In the genomic region with DNA sequence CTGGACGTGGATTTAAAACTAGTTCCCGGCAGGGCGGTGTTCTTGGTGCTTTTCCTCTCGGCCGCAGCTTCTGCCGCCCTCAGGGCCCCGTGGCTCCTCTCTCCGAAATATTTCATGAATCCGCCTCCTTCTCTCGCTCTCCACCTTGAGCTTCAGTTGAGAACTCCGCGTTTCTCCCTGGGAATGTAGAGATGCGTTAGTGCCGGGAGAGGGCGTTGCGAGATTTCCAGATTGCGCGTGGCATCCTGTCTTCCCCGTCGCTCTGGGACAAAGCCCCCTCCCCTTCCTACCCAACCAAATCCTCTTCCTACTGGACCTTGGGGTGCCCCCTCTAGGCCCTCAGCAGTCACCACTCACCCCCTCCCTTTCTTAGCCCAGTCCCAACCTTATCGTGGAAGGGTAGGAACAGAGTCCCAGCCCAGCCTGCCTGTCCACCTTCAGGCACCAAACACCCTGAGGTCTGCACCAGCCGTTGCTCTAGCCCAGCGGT, we compare ENCODE assay signal across 1 cellular context.
TF ChIP-seq lines count a peak whose summit lies in the region.

No MANE protein-coding gene starts in this region.

TF ChIP-seq in GM12878, 131 proteins besides CTCF, POLR2A, EP300 and RAD21 (continued from another document and continues in another):
- TF ChIP-seq, protein P1, sequence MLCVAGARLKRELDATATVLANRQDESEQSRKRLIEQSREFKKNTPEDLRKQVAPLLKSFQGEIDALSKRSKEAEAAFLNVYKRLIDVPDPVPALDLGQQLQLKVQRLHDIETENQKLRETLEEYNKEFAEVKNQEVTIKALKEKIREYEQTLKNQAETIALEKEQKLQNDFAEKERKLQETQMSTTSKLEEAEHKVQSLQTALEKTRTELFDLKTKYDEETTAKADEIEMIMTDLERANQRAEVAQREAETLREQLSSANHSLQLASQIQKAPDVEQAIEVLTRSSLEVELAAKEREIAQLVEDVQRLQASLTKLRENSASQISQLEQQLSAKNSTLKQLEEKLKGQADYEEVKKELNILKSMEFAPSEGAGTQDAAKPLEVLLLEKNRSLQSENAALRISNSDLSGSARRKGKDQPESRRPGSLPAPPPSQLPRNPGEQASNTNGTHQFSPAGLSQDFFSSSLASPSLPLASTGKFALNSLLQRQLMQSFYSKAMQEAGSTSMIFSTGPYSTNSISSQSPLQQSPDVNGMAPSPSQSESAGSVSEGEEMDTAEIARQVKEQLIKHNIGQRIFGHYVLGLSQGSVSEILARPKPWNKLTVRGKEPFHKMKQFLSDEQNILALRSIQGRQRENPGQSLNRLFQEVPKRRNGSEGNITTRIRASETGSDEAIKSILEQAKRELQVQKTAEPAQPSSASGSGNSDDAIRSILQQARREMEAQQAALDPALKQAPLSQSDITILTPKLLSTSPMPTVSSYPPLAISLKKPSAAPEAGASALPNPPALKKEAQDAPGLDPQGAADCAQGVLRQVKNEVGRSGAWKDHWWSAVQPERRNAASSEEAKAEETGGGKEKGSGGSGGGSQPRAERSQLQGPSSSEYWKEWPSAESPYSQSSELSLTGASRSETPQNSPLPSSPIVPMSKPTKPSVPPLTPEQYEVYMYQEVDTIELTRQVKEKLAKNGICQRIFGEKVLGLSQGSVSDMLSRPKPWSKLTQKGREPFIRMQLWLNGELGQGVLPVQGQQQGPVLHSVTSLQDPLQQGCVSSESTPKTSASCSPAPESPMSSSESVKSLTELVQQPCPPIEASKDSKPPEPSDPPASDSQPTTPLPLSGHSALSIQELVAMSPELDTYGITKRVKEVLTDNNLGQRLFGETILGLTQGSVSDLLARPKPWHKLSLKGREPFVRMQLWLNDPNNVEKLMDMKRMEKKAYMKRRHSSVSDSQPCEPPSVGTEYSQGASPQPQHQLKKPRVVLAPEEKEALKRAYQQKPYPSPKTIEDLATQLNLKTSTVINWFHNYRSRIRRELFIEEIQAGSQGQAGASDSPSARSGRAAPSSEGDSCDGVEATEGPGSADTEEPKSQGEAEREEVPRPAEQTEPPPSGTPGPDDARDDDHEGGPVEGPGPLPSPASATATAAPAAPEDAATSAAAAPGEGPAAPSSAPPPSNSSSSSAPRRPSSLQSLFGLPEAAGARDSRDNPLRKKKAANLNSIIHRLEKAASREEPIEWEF (IDR thresholded peaks at IDR 0.05; ENCODE audit: insufficient replicate concordance, low read depth, low read length), result no peak
- TF ChIP-seq ZNF207 (IDR thresholded peaks at IDR 0.05; ENCODE audit: borderline replicate concordance) (no peak), HDAC2 (IDR thresholded peaks at IDR 0.05) (no peak), SPI1 (IDR thresholded peaks at IDR 0.05; ENCODE audit: borderline replicate concordance, insufficient read depth, low read depth, low read length) (no peak), STAT3 (IDR thresholded peaks at IDR 0.05; ENCODE audit: low read depth, low read length) (no peak), TARDBP (IDR thresholded peaks at IDR 0.05; ENCODE audit: borderline replicate concordance) (no peak), FOS (IDR thresholded peaks at IDR 0.05; ENCODE audit: borderline replicate concordance, extremely low read depth, insufficient read length) (no peak), FOXM1 (IDR thresholded peaks at IDR 0.05; ENCODE audit: low read depth, low read length) (no peak), DPF2 (IDR thresholded peaks at IDR 0.05) (no peak), STAT1 (conservative IDR thresholded peaks at IDR 0.05) (no peak), NBN (IDR thresholded peaks at IDR 0.05) (no peak), ZZZ3 (IDR thresholded peaks at IDR 0.05; ENCODE audit: control insufficient read depth, insufficient read length, low read depth) (no peak), RCOR1 (conservative IDR thresholded peaks at IDR 0.05; ENCODE audit: low read depth, low read length) (no peak), MYC (IDR thresholded peaks at IDR 0.05; ENCODE audit: insufficient read depth, insufficient read length, insufficient replicate concordance, low read length, severe bottlenecking) (no peak), EED (IDR thresholded peaks at IDR 0.05; ENCODE audit: low read depth) (0 out of 2 replicates have a peak, but pooled peaks have one; percentile 33), WRNIP1 (IDR thresholded peaks at IDR 0.05; ENCODE audit: borderline replicate concordance, low read depth, low read length) (no peak), YBX1 (IDR thresholded peaks at IDR 0.05) (no peak), TBL1XR1 (IDR thresholded peaks at IDR 0.05; ENCODE audit: low read depth, low read length) (no peak), SMAD1 (IDR thresholded peaks at IDR 0.05; ENCODE audit: low read depth, partially characterized antibody) (no peak), FOXK2 (IDR thresholded peaks at IDR 0.05) (no peak), ETV6 (conservative IDR thresholded peaks at IDR 0.05 in 1 of 2, IDR thresholded peaks at IDR 0.05 in 1 of 2; ENCODE audit: borderline replicate concordance in 1 of 2, low read depth in 1 of 2) (no peak), MEF2B (IDR thresholded peaks at IDR 0.05; ENCODE audit: partially characterized antibody, poor library complexity, severe bottlenecking) (no peak), TCF12 (IDR thresholded peaks at IDR 0.05; ENCODE audit: low read depth, low read length) (no peak), CEBPB (IDR thresholded peaks at IDR 0.05; ENCODE audit: borderline replicate concordance in 1 of 2, low read depth in 2 of 2, low read length in 2 of 2) (no peak)
- TF ChIP-seq, protein P2, sequence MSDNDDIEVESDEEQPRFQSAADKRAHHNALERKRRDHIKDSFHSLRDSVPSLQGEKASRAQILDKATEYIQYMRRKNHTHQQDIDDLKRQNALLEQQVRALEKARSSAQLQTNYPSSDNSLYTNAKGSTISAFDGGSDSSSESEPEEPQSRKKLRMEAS (IDR thresholded peaks at IDR 0.05; ENCODE audit: low read depth, low read length), result no peak
- TF ChIP-seq, protein P3, sequence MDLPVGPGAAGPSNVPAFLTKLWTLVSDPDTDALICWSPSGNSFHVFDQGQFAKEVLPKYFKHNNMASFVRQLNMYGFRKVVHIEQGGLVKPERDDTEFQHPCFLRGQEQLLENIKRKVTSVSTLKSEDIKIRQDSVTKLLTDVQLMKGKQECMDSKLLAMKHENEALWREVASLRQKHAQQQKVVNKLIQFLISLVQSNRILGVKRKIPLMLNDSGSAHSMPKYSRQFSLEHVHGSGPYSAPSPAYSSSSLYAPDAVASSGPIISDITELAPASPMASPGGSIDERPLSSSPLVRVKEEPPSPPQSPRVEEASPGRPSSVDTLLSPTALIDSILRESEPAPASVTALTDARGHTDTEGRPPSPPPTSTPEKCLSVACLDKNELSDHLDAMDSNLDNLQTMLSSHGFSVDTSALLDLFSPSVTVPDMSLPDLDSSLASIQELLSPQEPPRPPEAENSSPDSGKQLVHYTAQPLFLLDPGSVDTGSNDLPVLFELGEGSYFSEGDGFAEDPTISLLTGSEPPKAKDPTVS (IDR thresholded peaks at IDR 0.05; ENCODE audit: low read depth, low read length), result no peak
- TF ChIP-seq, protein P4, sequence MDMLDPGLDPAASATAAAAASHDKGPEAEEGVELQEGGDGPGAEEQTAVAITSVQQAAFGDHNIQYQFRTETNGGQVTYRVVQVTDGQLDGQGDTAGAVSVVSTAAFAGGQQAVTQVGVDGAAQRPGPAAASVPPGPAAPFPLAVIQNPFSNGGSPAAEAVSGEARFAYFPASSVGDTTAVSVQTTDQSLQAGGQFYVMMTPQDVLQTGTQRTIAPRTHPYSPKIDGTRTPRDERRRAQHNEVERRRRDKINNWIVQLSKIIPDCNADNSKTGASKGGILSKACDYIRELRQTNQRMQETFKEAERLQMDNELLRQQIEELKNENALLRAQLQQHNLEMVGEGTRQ (IDR thresholded peaks at IDR 0.05; ENCODE audit: borderline replicate concordance, low read depth, low read length), result no peak
- TF ChIP-seq, protein P5, sequence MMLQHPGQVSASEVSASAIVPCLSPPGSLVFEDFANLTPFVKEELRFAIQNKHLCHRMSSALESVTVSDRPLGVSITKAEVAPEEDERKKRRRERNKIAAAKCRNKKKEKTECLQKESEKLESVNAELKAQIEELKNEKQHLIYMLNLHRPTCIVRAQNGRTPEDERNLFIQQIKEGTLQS (IDR thresholded peaks at IDR 0.05; ENCODE audit: borderline replicate concordance, extremely low read depth, low read depth, low read length), result no peak
- TF ChIP-seq, protein P6, sequence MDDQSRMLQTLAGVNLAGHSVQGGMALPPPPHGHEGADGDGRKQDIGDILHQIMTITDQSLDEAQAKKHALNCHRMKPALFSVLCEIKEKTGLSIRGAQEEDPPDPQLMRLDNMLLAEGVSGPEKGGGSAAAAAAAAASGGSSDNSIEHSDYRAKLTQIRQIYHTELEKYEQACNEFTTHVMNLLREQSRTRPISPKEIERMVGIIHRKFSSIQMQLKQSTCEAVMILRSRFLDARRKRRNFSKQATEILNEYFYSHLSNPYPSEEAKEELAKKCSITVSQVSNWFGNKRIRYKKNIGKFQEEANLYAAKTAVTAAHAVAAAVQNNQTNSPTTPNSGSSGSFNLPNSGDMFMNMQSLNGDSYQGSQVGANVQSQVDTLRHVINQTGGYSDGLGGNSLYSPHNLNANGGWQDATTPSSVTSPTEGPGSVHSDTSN (IDR thresholded peaks at IDR 0.05; ENCODE audit: insufficient replicate concordance, low read depth, low read length), result no peak
- TF ChIP-seq, protein P7, sequence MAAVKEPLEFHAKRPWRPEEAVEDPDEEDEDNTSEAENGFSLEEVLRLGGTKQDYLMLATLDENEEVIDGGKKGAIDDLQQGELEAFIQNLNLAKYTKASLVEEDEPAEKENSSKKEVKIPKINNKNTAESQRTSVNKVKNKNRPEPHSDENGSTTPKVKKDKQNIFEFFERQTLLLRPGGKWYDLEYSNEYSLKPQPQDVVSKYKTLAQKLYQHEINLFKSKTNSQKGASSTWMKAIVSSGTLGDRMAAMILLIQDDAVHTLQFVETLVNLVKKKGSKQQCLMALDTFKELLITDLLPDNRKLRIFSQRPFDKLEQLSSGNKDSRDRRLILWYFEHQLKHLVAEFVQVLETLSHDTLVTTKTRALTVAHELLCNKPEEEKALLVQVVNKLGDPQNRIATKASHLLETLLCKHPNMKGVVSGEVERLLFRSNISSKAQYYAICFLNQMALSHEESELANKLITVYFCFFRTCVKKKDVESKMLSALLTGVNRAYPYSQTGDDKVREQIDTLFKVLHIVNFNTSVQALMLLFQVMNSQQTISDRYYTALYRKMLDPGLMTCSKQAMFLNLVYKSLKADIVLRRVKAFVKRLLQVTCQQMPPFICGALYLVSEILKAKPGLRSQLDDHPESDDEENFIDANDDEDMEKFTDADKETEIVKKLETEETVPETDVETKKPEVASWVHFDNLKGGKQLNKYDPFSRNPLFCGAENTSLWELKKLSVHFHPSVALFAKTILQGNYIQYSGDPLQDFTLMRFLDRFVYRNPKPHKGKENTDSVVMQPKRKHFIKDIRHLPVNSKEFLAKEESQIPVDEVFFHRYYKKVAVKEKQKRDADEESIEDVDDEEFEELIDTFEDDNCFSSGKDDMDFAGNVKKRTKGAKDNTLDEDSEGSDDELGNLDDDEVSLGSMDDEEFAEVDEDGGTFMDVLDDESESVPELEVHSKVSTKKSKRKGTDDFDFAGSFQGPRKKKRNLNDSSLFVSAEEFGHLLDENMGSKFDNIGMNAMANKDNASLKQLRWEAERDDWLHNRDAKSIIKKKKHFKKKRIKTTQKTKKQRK (IDR thresholded peaks at IDR 0.05; ENCODE audit: low read depth, low read length), result no peak
- TF ChIP-seq, protein P8, sequence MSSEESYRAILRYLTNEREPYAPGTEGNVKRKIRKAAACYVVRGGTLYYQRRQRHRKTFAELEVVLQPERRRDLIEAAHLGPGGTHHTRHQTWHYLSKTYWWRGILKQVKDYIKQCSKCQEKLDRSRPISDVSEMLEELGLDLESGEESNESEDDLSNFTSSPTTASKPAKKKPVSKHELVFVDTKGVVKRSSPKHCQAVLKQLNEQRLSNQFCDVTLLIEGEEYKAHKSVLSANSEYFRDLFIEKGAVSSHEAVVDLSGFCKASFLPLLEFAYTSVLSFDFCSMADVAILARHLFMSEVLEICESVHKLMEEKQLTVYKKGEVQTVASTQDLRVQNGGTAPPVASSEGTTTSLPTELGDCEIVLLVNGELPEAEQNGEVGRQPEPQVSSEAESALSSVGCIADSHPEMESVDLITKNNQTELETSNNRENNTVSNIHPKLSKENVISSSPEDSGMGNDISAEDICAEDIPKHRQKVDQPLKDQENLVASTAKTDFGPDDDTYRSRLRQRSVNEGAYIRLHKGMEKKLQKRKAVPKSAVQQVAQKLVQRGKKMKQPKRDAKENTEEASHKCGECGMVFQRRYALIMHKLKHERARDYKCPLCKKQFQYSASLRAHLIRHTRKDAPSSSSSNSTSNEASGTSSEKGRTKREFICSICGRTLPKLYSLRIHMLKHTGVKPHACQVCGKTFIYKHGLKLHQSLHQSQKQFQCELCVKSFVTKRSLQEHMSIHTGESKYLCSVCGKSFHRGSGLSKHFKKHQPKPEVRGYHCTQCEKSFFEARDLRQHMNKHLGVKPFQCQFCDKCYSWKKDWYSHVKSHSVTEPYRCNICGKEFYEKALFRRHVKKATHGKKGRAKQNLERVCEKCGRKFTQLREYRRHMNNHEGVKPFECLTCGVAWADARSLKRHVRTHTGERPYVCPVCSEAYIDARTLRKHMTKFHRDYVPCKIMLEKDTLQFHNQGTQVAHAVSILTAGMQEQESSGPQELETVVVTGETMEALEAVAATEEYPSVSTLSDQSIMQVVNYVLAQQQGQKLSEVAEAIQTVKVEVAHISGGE (CRISPR knock-in tag; IDR thresholded peaks at IDR 0.05), result no peak
- TF ChIP-seq, protein P9, sequence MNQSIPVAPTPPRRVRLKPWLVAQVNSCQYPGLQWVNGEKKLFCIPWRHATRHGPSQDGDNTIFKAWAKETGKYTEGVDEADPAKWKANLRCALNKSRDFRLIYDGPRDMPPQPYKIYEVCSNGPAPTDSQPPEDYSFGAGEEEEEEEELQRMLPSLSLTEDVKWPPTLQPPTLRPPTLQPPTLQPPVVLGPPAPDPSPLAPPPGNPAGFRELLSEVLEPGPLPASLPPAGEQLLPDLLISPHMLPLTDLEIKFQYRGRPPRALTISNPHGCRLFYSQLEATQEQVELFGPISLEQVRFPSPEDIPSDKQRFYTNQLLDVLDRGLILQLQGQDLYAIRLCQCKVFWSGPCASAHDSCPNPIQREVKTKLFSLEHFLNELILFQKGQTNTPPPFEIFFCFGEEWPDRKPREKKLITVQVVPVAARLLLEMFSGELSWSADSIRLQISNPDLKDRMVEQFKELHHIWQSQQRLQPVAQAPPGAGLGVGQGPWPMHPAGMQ (IDR thresholded peaks at IDR 0.05; ENCODE audit: borderline replicate concordance), result no peak
- TF ChIP-seq, protein P10, sequence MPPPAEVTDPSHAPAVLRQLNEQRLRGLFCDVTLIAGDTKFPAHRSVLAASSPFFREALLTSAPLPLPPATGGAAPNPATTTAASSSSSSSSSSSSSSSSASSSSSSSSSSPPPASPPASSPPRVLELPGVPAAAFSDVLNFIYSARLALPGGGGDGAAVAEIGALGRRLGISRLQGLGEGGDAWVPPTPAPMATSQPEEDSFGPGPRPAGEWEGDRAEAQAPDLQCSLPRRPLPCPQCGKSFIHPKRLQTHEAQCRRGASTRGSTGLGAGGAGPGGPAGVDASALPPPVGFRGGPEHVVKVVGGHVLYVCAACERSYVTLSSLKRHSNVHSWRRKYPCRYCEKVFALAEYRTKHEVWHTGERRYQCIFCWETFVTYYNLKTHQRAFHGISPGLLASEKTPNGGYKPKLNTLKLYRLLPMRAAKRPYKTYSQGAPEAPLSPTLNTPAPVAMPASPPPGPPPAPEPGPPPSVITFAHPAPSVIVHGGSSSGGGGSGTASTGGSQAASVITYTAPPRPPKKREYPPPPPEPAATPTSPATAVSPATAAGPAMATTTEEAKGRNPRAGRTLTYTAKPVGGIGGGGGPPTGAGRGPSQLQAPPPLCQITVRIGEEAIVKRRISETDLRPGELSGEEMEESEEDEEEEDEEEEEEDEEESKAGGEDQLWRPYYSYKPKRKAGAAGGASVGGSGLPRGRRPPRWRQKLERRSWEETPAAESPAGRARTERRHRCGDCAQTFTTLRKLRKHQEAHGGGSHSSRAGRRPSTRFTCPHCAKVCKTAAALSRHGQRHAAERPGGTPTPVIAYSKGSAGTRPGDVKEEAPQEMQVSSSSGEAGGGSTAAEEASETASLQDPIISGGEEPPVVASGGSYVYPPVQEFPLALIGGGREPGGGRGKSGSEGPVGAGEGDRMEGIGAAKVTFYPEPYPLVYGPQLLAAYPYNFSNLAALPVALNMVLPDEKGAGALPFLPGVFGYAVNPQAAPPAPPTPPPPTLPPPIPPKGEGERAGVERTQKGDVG (CRISPR knock-in tag; IDR thresholded peaks at IDR 0.05), result no peak
